Comparison of ENCODE assay signal across 1 cellular context in genomic region chr13:68736961-68737360, GRCh38.
TF ChIP-seq lines count a peak whose summit lies in the region.

No MANE protein-coding gene starts in this region.

TF ChIP-seq in SK-N-SH treated with all-trans-retinoic acid at 6 μM for 48 hours, 23 proteins besides CTCF, POLR2A, EP300 and RAD21 (continued from another document):
- TF ChIP-seq CREB5 (CRISPR knock-in tag; IDR thresholded peaks at IDR 0.05; ENCODE audit: low read depth) (no peak), BACH2 (CRISPR knock-in tag; IDR thresholded peaks at IDR 0.05; ENCODE audit: borderline replicate concordance) (no peak), ZC3H10 (CRISPR knock-in tag; IDR thresholded peaks at IDR 0.05) (no peak), CSRNP3 (CRISPR knock-in tag; IDR thresholded peaks at IDR 0.05) (no peak), TSHZ2 (CRISPR knock-in tag; IDR thresholded peaks at IDR 0.05) (no peak)
